25 cellular contexts compared by ENCODE assay signal in the genomic region with DNA sequence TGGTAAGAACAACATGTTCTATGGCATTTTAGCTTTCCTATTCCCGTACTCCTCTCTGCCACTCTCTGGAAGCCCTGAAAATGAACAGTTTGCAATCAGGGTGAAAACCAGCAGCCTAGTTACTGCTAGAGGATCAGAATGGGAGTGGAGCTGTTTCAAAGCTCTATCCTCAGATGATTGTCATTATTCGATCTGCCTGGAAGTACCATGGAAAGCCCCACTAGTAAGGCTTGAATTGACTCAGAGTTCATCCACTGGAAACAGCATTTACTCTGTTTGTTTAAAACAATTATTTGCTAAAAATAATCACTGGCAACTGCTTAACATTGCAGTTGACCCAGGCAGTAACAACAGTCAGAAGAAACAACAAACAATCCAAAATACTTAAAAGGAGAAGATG.
"Had no signal": no experiment of that assay in that cellular context is flagged by ENCODE, and none has a peak within 500 bp of the region (broad histone marks: within the 10 kb centered on the region; RNA-seq: fewer than 3 reads in every experiment).

No MANE protein-coding gene starts in this region.

- DNase-seq: IMR-90, Karpas-422, KG1, MG63, NCI-H1092, NCI-H1105 treated with DMSO at 0.1 percent for 48 hours, NCI-H1417 treated with DMSO at 0.1 percent for 48 hours, NCI-H146, NCI-H187, NCI-H2029, NCI-H2081 treated with DMSO at 0.1 percent for 48 hours, NCI-H2171, NCI-H226, NCI-H446, NCI-H510A, NCI-H524 treated with DMSO at 0.1 percent for 48 hours, NCI-H69, NCI-H774, Right ventricle myocardium superior, RPMI8226, SIG-M5 had no signal

- H3K4me1 ChIP-seq: SJSA1 had no signal

- H3K36me3 ChIP-seq: MG63, SJSA1 had no signal

- H3K9me3 ChIP-seq: MG63, SJSA1 had no signal

- FAIRE-seq: RCC 7860 had no signal

- H3K27ac ChIP-seq: HL-60, SJSA1, SK-N-MC had no signal

- H3K4me3 ChIP-seq: MG63, SJSA1, SK-N-MC had no signal

- H3K27me3 ChIP-seq: MG63, SJSA1 had no signal
